ENCODE assay signal across 24 cellular contexts in genomic region chr15:52326758-52327157, GRCh38. TPM values are rescaled to one million over a fixed set of nuclear protein-coding genes. Genes with fewer than 3 reads are reported as not detected.
DNase-seq lines count a peak whose midpoint lies in the region; ATAC-seq and TF ChIP-seq lines count a peak whose summit lies in the region.
"Had no signal": no experiment of that assay in that cellular context is flagged by ENCODE, and none has a peak within 500 bp of the region (broad histone marks: within the 10 kb centered on the region; RNA-seq: fewer than 3 reads in every experiment).

No MANE protein-coding gene starts in this region.

- H3K27ac ChIP-seq in IMR-90 (ENCODE audit: insufficient read depth, low read length) (no peak overlapping the region), dorsolateral prefrontal cortex (peak overlapping the region in 40 of 59 donors; percentile 1 to 80 (median 56)), lower lobe of right lung (no peak overlapping the region)
- H3K27ac ChIP-seq: esophagus muscularis mucosa, neutrophil, testis had no signal

- in situ Hi-C loops in IMR-90 (cut with MboI; ENCODE audit: low sequenced_read_pairs) = no loop called here

- H2BK120ac ChIP-seq in IMR-90 (ENCODE audit: low read depth, low read length) = no peak overlapping the region

- H4K8ac ChIP-seq in IMR-90 (ENCODE audit: low read depth in 2 of 2, low read length in 2 of 2) = no peak overlapping the region

- H3K14ac ChIP-seq in IMR-90 (replicated peaks; ENCODE audit: low read depth, low read length) = no peak overlapping the region

- H3K9me1 ChIP-seq in IMR-90 (ENCODE audit: insufficient read depth, low read length) = 0 out of 2 replicates have a peak, but pooled peaks cover 7% of the 10 kb centered on the region

- H4K20me1 ChIP-seq in IMR-90 (ENCODE audit: insufficient read depth, low read length) = no peaks in the 10 kb centered on the region

- H3K36me3 ChIP-seq in IMR-90 (ENCODE audit: control insufficient read depth, insufficient read depth, low read length) = peaks cover 6% of the 10 kb centered on the region
- H3K36me3 ChIP-seq in lower lobe of right lung = peaks cover 29% of the 10 kb centered on the region

- H3K27me3 ChIP-seq in IMR-90 (ENCODE audit: control insufficient read depth, insufficient read depth, low read length) (no peaks in the 10 kb centered on the region), dorsolateral prefrontal cortex (no peaks in the 10 kb centered on the region), lower lobe of right lung (ENCODE audit: low read depth) (no peaks in the 10 kb centered on the region)
- H3K27me3 ChIP-seq: esophagus muscularis mucosa, neutrophil, testis had no signal

- intact Hi-C loops in IMR-90 (cut with micrococcal nuclease) (no loop called here), dorsolateral prefrontal cortex (cut with DNase I) (loop anchor here in 1 of 2 donors (5.0 kb wide), 2 partner anchors 64 to 406 kb away; no protein-coding TSS in a partner anchor), lower lobe of right lung (cut with DNase I) (no loop called here)

- no peak overlapping the region for H3K4ac ChIP-seq in IMR-90 (ENCODE audit: low read depth, low read length)

- H3K4me3 ChIP-seq in IMR-90 (ENCODE audit: insufficient read depth, low read depth, low read length) (no peak overlapping the region), dorsolateral prefrontal cortex (no peak overlapping the region), lower lobe of right lung (no peak overlapping the region)
- H3K4me3 ChIP-seq: esophagus muscularis mucosa, GM12878, lung, testis had no signal

- no peak overlapping the region for H2BK15ac ChIP-seq in IMR-90 (ENCODE audit: low read depth, low read length)

- H2BK5ac ChIP-seq in IMR-90 (ENCODE audit: low read depth, low read length, poor library complexity, severe bottlenecking) = no peak overlapping the region

- no peak overlapping the region for H4K91ac ChIP-seq in IMR-90 (ENCODE audit: insufficient read depth, low read depth, low read length)

- BruUV-seq in IMR-90 (replicated peaks; lab: Mats Ljungman, UMichigan) = no TSS peak

- H2AK9ac ChIP-seq in IMR-90 (replicated peaks; ENCODE audit: low read depth, low read length, poor library complexity) = no peak overlapping the region

- peak; percentile 50 for DNase-seq in AG08395 (ENCODE audit: low spot score)
- peak; percentile 73 for DNase-seq in IMR-90
- DNase-seq in dorsolateral prefrontal cortex = no peak
- DNase-seq in lower lobe of right lung = no peak
- no peak for DNase-seq in T1000 (lab: John Stamatoyannopoulos, UW)
- DNase-seq in OCI-M2 (lab: John Stamatoyannopoulos, UW; ENCODE audit: unreplicated experiment) = no peak
- no peak for DNase-seq in NCI-H128 (lab: John Stamatoyannopoulos, UW; ENCODE audit: unreplicated experiment)
- DNase-seq: activated CD4-positive, alpha-beta T cell treated with anti-CD3 and anti-CD28 coated beads, Interleukin-2, amount 50 U/mL, for 48 hours; activated gamma-delta T cell; amygdala; CD4-positive, alpha-beta T cell; effector CD4-positive, alpha-beta T cell; GF-D8; GOT3; KG1; NCI-H1930; retina; T-helper 17 cell; testis had no signal

- H3K9me3 ChIP-seq in IMR-90 (ENCODE audit: control insufficient read depth, insufficient read depth, low read length) (no peaks in the 10 kb centered on the region), lower lobe of right lung (no peaks in the 10 kb centered on the region)
- H3K9me3 ChIP-seq: esophagus muscularis mucosa, neutrophil, testis had no signal

- no peak overlapping the region for H2AK5ac ChIP-seq in IMR-90 (ENCODE audit: low read depth, low read length)

- H4K5ac ChIP-seq in IMR-90 (ENCODE audit: low read depth, low read length) = no peak overlapping the region

- ATAC-seq in IMR-90 (ENCODE audit: low read depth) = peak; percentile 90
- ATAC-seq in lower lobe of right lung = peak; percentile 80 to 82
- no peak for ATAC-seq in HG02610 (IDR thresholded peaks at IDR 0.05; ENCODE audit: unreplicated experiment)
- ATAC-seq: GM12878, T-helper 17 cell had no signal

- no CpG with 5 or more reads among the region's 2 CpGs for WGBS in IMR-90 (ENCODE audit: extremely low coverage in 2 of 2, insufficient read length in 1 of 2), 2 experiments

- H3K56ac ChIP-seq in IMR-90 (ENCODE audit: extremely low read depth, insufficient read depth, low read length) = no peak overlapping the region

- TF ChIP-seq RAD21 in IMR-90 (IDR thresholded peaks at IDR 0.05; ENCODE audit: low read length) = no peak

- CTCF ChIA-PET in IMR-90 (lab: Yijun Ruan, JAX) = interaction anchor here (0.5 kb wide), 1 partner anchor 409 kb away, joined by 3 read pairs; no protein-coding TSS in a partner anchor

- no peak overlapping the region for H3K18ac ChIP-seq in IMR-90 (ENCODE audit: low read depth, low read length)

- TF ChIP-seq CTCF in IMR-90 (conservative IDR thresholded peaks at IDR 0.05; ENCODE audit: low read depth, low read length) (no peak), dorsolateral prefrontal cortex (IDR thresholded peaks at IDR 0.05 in 54 of 56, conservative IDR thresholded peaks at IDR 0.05 in 2 of 56; ENCODE audit: low read depth in 1 of 56, partially characterized antibody in 56 of 56) (no peak), lower lobe of right lung (IDR thresholded peaks at IDR 0.05) (no peak)

- H3K4me1 ChIP-seq in IMR-90 (ENCODE audit: control insufficient read depth, insufficient read depth, low read length) = peaks cover 2% of the 10 kb centered on the region; the same call in 1 of the 2 replicates
- H3K4me1 ChIP-seq in lower lobe of right lung = peaks cover 8% of the 10 kb centered on the region
- H3K4me1 ChIP-seq: testis had no signal

- H3K23ac ChIP-seq in IMR-90 (ENCODE audit: low read depth, low read length) = no peak overlapping the region

- no peak overlapping the region for H3K4me2 ChIP-seq in IMR-90 (ENCODE audit: low read depth, low read length)

- no peak for TF ChIP-seq POLR2A in IMR-90 (IDR thresholded peaks at IDR 0.05; ENCODE audit: low read depth, low read length)

- no peak overlapping the region for H2AFZ ChIP-seq in IMR-90 (replicated peaks; ENCODE audit: low read length, poor library complexity)

- POLR2A ChIA-PET in IMR-90 (lab: Charles Lee; ENCODE audit: unreplicated experiment) = no interaction called here

- dilution Hi-C loops in IMR-90 (cut with HindIII; ENCODE audit: low sequenced_read_pairs, unreplicated experiment) = no loop called here

- no peaks in the 10 kb centered on the region for H3K79me1 ChIP-seq in IMR-90 (ENCODE audit: low read depth in 1 of 2, low read length in 2 of 2)

- H2BK20ac ChIP-seq in IMR-90 (ENCODE audit: low read depth, low read length) = no peak overlapping the region

- H3K9ac ChIP-seq in IMR-90 (ENCODE audit: low read depth, low read length) = no peak overlapping the region

TF ChIP-seq in IMR-90, 13 proteins besides CTCF, POLR2A, EP300 and RAD21:
- peak; percentile 83 for TF ChIP-seq CEBPB (IDR thresholded peaks at IDR 0.05; ENCODE audit: low read depth, low read length)
- TF ChIP-seq RFX5 (IDR thresholded peaks at IDR 0.05; ENCODE audit: low read depth, low read length) = peak; percentile 36; the same call in 1 of the 2 replicates
- TF ChIP-seq MAZ (IDR thresholded peaks at IDR 0.05; ENCODE audit: borderline replicate concordance, low read depth, low read length) = no peak
- TF ChIP-seq RCOR1 (IDR thresholded peaks at IDR 0.05; ENCODE audit: insufficient replicate concordance, low read length) = no peak
- TF ChIP-seq BHLHE40 (IDR thresholded peaks at IDR 0.05; ENCODE audit: low read depth, low read length) = no peak
- no peak for TF ChIP-seq MAFK (IDR thresholded peaks at IDR 0.05; ENCODE audit: low read depth, low read length)
- TF ChIP-seq ELK1 (IDR thresholded peaks at IDR 0.05; ENCODE audit: borderline replicate concordance, low read depth, low read length) = no peak
- TF ChIP-seq FOS (IDR thresholded peaks at IDR 0.05; ENCODE audit: low read depth, low read length) = no peak
TF ChIP-seq in IMR-90: peak in this region for 2.

RNA-seq across cellular contexts. Expression of gene MYO5C, which starts 31.2 kb away (rescaled TPM):
- total RNA-seq in IMR-90 (2012; rRNA removed) (under 0.01 TPM in 2 replicates), dorsolateral prefrontal cortex (10 to 100 TPM in 100 of 120 experiments, 1 to 10 TPM in 20; 5.9 to 29.2 (median 12.9) TPM), lower lobe of right lung (74.7 TPM)
- polyA plus RNA-seq in IMR-90 (2012; rRNA removed) = 0.03 and 0.07 TPM in 2 replicates
- 0.04 TPM in 1 of 2 replicates, not detected in the other for polyA plus RNA-seq in IMR-90 (2012; cell fraction: cytosol; rRNA removed)
- 0.11 and 0.22 TPM in 2 replicates for polyA plus RNA-seq in IMR-90 (2012; cell fraction: nucleus; rRNA removed; ENCODE audit: low replicate concordance)

Comparison
In these comparisons a context has a peak if more than half of its experiments do, and no peak if none do; other contexts are left out.
1. DNase-seq: peak in AG08395 (single experiment) and IMR-90 (single experiment); none in dorsolateral prefrontal cortex (0 of 10), lower lobe of right lung (single experiment), T1000 (single experiment), OCI-M2 (single experiment) and NCI-H128 (single experiment).
2. H3K27ac ChIP-seq: peak in dorsolateral prefrontal cortex (40 of 59); none in IMR-90 (single experiment) and lower lobe of right lung (single experiment).